In genomic region chr11:94964934-94965333, GRCh38 we compare ENCODE assay signal across 20 cellular contexts. TPM values are rescaled to one million over a fixed set of nuclear protein-coding genes. Genes with fewer than 3 reads are reported as not detected.
"Had no signal": no experiment of that assay in that cellular context is flagged by ENCODE, and none has a peak within 500 bp of the region (broad histone marks: within the 10 kb centered on the region; RNA-seq: fewer than 3 reads in every experiment).

No MANE protein-coding gene starts in this region.

- H3K4me3 Mint-ChIP-seq: central memory CD8-positive, alpha-beta T cell; naive B cell; neural progenitor cell; T-cell; type B pancreatic cell had no signal

- ATAC-seq: left ventricle myocardium superior, mucosa of descending colon, right cardiac atrium, T-cell had no signal

- H3K4me1 Mint-ChIP-seq: neural progenitor cell had no signal

- H3K9ac ChIP-seq: neural progenitor cell had no signal

- H3K4me1 ChIP-seq: ascending aorta, colonic mucosa, neural progenitor cell, prostate gland, testis had no signal

- H3K4me3 ChIP-seq: ascending aorta, colonic mucosa, mucosa of descending colon, neural progenitor cell, prostate gland, skin epidermis, testis had no signal

- H3K27ac ChIP-seq: ascending aorta, colonic mucosa, neural progenitor cell, prostate gland, skin epidermis, testis had no signal

- DNase-seq: activated CD4-positive, CD25-positive, alpha-beta regulatory T cell treated with anti-CD3 and anti-CD28 coated beads, Interleukin-2, amount 50 U/mL, for 72 hours; activated naive CD4-positive, alpha-beta T cell treated with Interleukin-2 at 50 U/mL for 16 hours; colonic mucosa; erythroblast; kidney; left ventricle myocardium superior; mucosa of descending colon; naive B cell; right cardiac atrium; T-cell; testis had no signal

- H3K4me2 ChIP-seq: neural progenitor cell had no signal

- H3K9me3 ChIP-seq: ascending aorta, colonic mucosa, mucosa of descending colon, prostate gland, testis had no signal

- H3K27me3 Mint-ChIP-seq: central memory CD8-positive, alpha-beta T cell; naive B cell; T-cell; type B pancreatic cell had no signal

- H3K27ac Mint-ChIP-seq: activated T-helper 2 cell treated with anti-CD3 and anti-CD28 coated beads, Interferon-gamma antibody, Interleukin-2, Interleukin-4, amounts not matched to agents 10 μg/mL and 5 μg/mL and 100 μg/mL, durations not matched to agents 14 hours and 24 hours and 36 hours; naive B cell; neural progenitor cell; T-cell; type B pancreatic cell had no signal

- H2AFZ ChIP-seq: neural progenitor cell had no signal

- FAIRE-seq: endometrium, frontal cortex, kidney had no signal

- H3K27me3 ChIP-seq: ascending aorta, colonic mucosa, neural progenitor cell, testis had no signal

- H3K9me3 Mint-ChIP-seq: activated T-helper 2 cell treated with anti-CD3 and anti-CD28 coated beads, Interferon-gamma antibody, Interleukin-2, Interleukin-4, amounts not matched to agents 10 μg/mL and 5 μg/mL and 100 μg/mL, durations not matched to agents 14 hours and 24 hours and 36 hours; central memory CD8-positive, alpha-beta T cell; naive B cell; neural progenitor cell; T-cell; type B pancreatic cell had no signal

RNA-seq across cellular contexts. Expression of gene KDM4D, which starts 8.6 kb away (rescaled TPM):
- total RNA-seq: ascending aorta had no signal
